In genomic region chr2:111522231-111522768, GRCh38 we compare ENCODE assay signal across 1 cellular context.
TF ChIP-seq lines count a peak whose summit lies in the region.

No MANE protein-coding gene starts in this region.

TF ChIP-seq in HepG2, 621 proteins besides CTCF, POLR2A, EP300 and RAD21 (continued from another document and continues in another):
- TF ChIP-seq CBFB (CRISPR knock-in tag; IDR thresholded peaks at IDR 0.05) (no peak), NR2C2 (CRISPR knock-in tag; IDR thresholded peaks at IDR 0.05; ENCODE audit: borderline replicate concordance) (no peak; the same call in 1 of the 2 replicates), NR1H2 (CRISPR knock-in tag; IDR thresholded peaks at IDR 0.05; ENCODE audit: borderline replicate concordance, low read depth) (no peak), ISL2 (CRISPR knock-in tag; IDR thresholded peaks at IDR 0.05) (peak; percentile 77), ZNF256 (CRISPR knock-in tag; conservative IDR thresholded peaks at IDR 0.05) (no peak), ZUFSP (CRISPR knock-in tag; IDR thresholded peaks at IDR 0.05; ENCODE audit: borderline replicate concordance) (no peak), GATAD1 (CRISPR knock-in tag; IDR thresholded peaks at IDR 0.05) (no peak), ZNF225 (CRISPR knock-in tag; IDR thresholded peaks at IDR 0.05) (no peak), CSRNP1 (CRISPR knock-in tag; IDR thresholded peaks at IDR 0.05) (no peak), ZNF775 (CRISPR knock-in tag; IDR thresholded peaks at IDR 0.05; ENCODE audit: borderline replicate concordance) (0 out of 2 replicates have a peak, but pooled peaks have one; percentile 17), ATF4 (CRISPR knock-in tag; IDR thresholded peaks at IDR 0.05) (peak in 1 of 2 experiments; percentile 72; a peak in 2 of 4 replicates), ZNF556 (CRISPR knock-in tag; IDR thresholded peaks at IDR 0.05; ENCODE audit: borderline replicate concordance) (no peak), MTA3 (CRISPR knock-in tag; IDR thresholded peaks at IDR 0.05) (no peak), ZNF460 (CRISPR knock-in tag; IDR thresholded peaks at IDR 0.05; ENCODE audit: borderline replicate concordance) (no peak), ZNF317 (CRISPR knock-in tag; IDR thresholded peaks at IDR 0.05) (no peak), NAIF1 (CRISPR knock-in tag; IDR thresholded peaks at IDR 0.05; ENCODE audit: borderline replicate concordance) (no peak), ZNF883 (CRISPR knock-in tag; IDR thresholded peaks at IDR 0.05; ENCODE audit: not compliant biosample characterization) (no peak), IKZF1 (IDR thresholded peaks at IDR 0.05) (no peak), ZNF562 (CRISPR knock-in tag; IDR thresholded peaks at IDR 0.05; ENCODE audit: borderline replicate concordance) (no peak), ZNF326 (CRISPR knock-in tag; IDR thresholded peaks at IDR 0.05; ENCODE audit: borderline replicate concordance) (no peak), PHF21A (CRISPR knock-in tag; IDR thresholded peaks at IDR 0.05) (0 out of 2 replicates have a peak, but pooled peaks have one; percentile 53), NCOA1 (CRISPR knock-in tag; IDR thresholded peaks at IDR 0.05) (no peak), ELF3 (CRISPR knock-in tag; IDR thresholded peaks at IDR 0.05) (peak; percentile 76), ZNF839 (CRISPR knock-in tag; IDR thresholded peaks at IDR 0.05; ENCODE audit: borderline replicate concordance) (no peak), ZNF563 (CRISPR knock-in tag; IDR thresholded peaks at IDR 0.05) (peak; percentile 24; the same call in 1 of the 2 replicates), ZNF510 (CRISPR knock-in tag; IDR thresholded peaks at IDR 0.05; ENCODE audit: low read depth) (no peak), HIVEP1 (CRISPR knock-in tag; IDR thresholded peaks at IDR 0.05) (no peak), TP53 (CRISPR knock-in tag; conservative IDR thresholded peaks at IDR 0.05) (no peak), ZNF543 (CRISPR knock-in tag; IDR thresholded peaks at IDR 0.05) (no peak), NFE2L2 (IDR thresholded peaks at IDR 0.05; ENCODE audit: low read length) (no peak), HOXA3 (CRISPR knock-in tag; IDR thresholded peaks at IDR 0.05) (no peak), ZNF280B (CRISPR knock-in tag; IDR thresholded peaks at IDR 0.05; ENCODE audit: borderline replicate concordance) (no peak), FOXA3 (CRISPR knock-in tag; IDR thresholded peaks at IDR 0.05) (peak; percentile 92), ZNF367 (CRISPR knock-in tag; IDR thresholded peaks at IDR 0.05; ENCODE audit: borderline replicate concordance) (no peak), ZNF816 (CRISPR knock-in tag; IDR thresholded peaks at IDR 0.05; ENCODE audit: borderline replicate concordance) (no peak), TOE1 (CRISPR knock-in tag; IDR thresholded peaks at IDR 0.05) (no peak), ZNF276 (CRISPR knock-in tag; IDR thresholded peaks at IDR 0.05; ENCODE audit: low read depth) (no peak), KDM4B (CRISPR knock-in tag; IDR thresholded peaks at IDR 0.05) (no peak; the same call in 1 of the 2 replicates), ZNF34 (CRISPR knock-in tag; IDR thresholded peaks at IDR 0.05; ENCODE audit: borderline replicate concordance) (no peak), PAWR (CRISPR knock-in tag; IDR thresholded peaks at IDR 0.05; ENCODE audit: borderline replicate concordance) (no peak), MAFK (conservative IDR thresholded peaks at IDR 0.05 in 1 of 2, IDR thresholded peaks at IDR 0.05 in 1 of 2; ENCODE audit: low read length in 2 of 2) (no peak), PHF5A (CRISPR knock-in tag; IDR thresholded peaks at IDR 0.05; ENCODE audit: low read depth, unreplicated experiment) (peak; percentile 45)
- TF ChIP-seq, protein P1, sequence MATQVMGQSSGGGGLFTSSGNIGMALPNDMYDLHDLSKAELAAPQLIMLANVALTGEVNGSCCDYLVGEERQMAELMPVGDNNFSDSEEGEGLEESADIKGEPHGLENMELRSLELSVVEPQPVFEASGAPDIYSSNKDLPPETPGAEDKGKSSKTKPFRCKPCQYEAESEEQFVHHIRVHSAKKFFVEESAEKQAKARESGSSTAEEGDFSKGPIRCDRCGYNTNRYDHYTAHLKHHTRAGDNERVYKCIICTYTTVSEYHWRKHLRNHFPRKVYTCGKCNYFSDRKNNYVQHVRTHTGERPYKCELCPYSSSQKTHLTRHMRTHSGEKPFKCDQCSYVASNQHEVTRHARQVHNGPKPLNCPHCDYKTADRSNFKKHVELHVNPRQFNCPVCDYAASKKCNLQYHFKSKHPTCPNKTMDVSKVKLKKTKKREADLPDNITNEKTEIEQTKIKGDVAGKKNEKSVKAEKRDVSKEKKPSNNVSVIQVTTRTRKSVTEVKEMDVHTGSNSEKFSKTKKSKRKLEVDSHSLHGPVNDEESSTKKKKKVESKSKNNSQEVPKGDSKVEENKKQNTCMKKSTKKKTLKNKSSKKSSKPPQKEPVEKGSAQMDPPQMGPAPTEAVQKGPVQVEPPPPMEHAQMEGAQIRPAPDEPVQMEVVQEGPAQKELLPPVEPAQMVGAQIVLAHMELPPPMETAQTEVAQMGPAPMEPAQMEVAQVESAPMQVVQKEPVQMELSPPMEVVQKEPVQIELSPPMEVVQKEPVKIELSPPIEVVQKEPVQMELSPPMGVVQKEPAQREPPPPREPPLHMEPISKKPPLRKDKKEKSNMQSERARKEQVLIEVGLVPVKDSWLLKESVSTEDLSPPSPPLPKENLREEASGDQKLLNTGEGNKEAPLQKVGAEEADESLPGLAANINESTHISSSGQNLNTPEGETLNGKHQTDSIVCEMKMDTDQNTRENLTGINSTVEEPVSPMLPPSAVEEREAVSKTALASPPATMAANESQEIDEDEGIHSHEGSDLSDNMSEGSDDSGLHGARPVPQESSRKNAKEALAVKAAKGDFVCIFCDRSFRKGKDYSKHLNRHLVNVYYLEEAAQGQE (IDR thresholded peaks at IDR 0.05; ENCODE audit: borderline replicate concordance in 1 of 2, low read depth in 1 of 2, low read length in 2 of 2) = no peak
- TF ChIP-seq, protein P2, sequence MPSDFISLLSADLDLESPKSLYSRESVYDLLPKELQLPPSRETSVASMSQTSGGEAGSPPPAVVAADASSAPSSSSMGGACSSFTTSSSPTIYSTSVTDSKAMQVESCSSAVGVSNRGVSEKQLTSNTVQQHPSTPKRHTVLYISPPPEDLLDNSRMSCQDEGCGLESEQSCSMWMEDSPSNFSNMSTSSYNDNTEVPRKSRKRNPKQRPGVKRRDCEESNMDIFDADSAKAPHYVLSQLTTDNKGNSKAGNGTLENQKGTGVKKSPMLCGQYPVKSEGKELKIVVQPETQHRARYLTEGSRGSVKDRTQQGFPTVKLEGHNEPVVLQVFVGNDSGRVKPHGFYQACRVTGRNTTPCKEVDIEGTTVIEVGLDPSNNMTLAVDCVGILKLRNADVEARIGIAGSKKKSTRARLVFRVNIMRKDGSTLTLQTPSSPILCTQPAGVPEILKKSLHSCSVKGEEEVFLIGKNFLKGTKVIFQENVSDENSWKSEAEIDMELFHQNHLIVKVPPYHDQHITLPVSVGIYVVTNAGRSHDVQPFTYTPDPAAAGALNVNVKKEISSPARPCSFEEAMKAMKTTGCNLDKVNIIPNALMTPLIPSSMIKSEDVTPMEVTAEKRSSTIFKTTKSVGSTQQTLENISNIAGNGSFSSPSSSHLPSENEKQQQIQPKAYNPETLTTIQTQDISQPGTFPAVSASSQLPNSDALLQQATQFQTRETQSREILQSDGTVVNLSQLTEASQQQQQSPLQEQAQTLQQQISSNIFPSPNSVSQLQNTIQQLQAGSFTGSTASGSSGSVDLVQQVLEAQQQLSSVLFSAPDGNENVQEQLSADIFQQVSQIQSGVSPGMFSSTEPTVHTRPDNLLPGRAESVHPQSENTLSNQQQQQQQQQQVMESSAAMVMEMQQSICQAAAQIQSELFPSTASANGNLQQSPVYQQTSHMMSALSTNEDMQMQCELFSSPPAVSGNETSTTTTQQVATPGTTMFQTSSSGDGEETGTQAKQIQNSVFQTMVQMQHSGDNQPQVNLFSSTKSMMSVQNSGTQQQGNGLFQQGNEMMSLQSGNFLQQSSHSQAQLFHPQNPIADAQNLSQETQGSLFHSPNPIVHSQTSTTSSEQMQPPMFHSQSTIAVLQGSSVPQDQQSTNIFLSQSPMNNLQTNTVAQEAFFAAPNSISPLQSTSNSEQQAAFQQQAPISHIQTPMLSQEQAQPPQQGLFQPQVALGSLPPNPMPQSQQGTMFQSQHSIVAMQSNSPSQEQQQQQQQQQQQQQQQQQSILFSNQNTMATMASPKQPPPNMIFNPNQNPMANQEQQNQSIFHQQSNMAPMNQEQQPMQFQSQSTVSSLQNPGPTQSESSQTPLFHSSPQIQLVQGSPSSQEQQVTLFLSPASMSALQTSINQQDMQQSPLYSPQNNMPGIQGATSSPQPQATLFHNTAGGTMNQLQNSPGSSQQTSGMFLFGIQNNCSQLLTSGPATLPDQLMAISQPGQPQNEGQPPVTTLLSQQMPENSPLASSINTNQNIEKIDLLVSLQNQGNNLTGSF (CRISPR knock-in tag; IDR thresholded peaks at IDR 0.05) = no peak
- TF ChIP-seq, protein P3, sequence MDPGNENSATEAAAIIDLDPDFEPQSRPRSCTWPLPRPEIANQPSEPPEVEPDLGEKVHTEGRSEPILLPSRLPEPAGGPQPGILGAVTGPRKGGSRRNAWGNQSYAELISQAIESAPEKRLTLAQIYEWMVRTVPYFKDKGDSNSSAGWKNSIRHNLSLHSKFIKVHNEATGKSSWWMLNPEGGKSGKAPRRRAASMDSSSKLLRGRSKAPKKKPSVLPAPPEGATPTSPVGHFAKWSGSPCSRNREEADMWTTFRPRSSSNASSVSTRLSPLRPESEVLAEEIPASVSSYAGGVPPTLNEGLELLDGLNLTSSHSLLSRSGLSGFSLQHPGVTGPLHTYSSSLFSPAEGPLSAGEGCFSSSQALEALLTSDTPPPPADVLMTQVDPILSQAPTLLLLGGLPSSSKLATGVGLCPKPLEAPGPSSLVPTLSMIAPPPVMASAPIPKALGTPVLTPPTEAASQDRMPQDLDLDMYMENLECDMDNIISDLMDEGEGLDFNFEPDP (CRISPR knock-in tag; conservative IDR thresholded peaks at IDR 0.05) = no peak
- TF ChIP-seq, protein P4, sequence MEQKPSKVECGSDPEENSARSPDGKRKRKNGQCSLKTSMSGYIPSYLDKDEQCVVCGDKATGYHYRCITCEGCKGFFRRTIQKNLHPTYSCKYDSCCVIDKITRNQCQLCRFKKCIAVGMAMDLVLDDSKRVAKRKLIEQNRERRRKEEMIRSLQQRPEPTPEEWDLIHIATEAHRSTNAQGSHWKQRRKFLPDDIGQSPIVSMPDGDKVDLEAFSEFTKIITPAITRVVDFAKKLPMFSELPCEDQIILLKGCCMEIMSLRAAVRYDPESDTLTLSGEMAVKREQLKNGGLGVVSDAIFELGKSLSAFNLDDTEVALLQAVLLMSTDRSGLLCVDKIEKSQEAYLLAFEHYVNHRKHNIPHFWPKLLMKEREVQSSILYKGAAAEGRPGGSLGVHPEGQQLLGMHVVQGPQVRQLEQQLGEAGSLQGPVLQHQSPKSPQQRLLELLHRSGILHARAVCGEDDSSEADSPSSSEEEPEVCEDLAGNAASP (CRISPR knock-in tag; IDR thresholded peaks at IDR 0.05; ENCODE audit: borderline replicate concordance) = peak; percentile 44; the same call in 1 of the 2 replicates
